In the genomic region with DNA sequence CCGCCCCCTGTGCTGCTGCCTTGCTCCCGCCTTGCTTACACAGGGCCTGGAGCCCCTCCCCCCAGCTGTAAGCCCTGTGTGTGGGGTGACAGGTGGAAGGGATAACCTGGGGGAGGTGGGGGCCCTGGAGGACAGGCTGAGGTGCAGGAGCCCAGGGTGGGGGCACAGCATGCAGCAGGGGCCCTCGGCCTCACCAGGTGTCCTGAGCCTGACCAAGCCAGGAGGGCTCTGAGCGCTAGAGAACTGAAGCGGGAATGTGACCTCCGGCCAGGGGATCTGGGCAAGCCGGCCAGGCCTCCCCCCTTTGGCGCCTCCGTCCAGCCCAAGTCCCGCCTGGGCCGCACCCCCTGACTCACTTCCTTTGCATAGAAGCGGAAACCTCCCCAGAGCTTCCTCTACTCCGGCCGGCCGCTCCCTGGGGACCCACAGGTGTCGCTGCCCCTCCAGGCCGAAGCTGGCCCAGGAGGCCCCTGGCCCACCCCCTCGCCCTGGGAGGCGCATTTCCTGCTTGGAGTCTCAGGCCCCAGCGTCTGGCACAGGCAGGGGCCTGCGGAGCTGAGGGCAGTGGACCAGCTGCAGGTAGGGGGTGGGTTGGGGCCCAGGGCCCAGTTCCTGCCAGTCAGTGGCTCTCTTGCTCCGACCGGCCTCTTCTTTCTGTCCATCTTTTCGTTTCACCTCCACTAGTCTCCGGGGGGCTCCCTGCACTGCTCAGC, we compare ENCODE assay signal across 8 cellular contexts. TPM values are rescaled to one million over a fixed set of nuclear protein-coding genes. Genes with fewer than 3 reads are reported as not detected.
DNase-seq lines count a peak whose midpoint lies in the region; ATAC-seq and TF ChIP-seq lines count a peak whose summit lies in the region.

Gene TOR4A (plus strand): TSS at position 398 of the 713 bp plus-strand sequence. CDS start 964 bp downstream, outside the sequence.

- H3K27ac ChIP-seq in skin epidermis: peak within 1 kb of the TSS; percentile 21 to 88 (median 75)

- H3K36me3 Mint-ChIP-seq in MCF 10A (ENCODE audit: insufficient read depth, unreplicated experiment): peaks cover 7% of the 10 kb centered on the region

- H3K4me1 Mint-ChIP-seq in MCF 10A (ENCODE audit: insufficient read depth, unreplicated experiment): peaks cover 25% of the 10 kb centered on the region

- no peaks in the 10 kb centered on the region for H3K9me3 Mint-ChIP-seq in MCF 10A (ENCODE audit: unreplicated experiment)

- BruUV-seq in MCF 10A (replicated peaks; lab: Mats Ljungman, UMichigan): no TSS peak

- in situ Hi-C loops in GM13976 (cut with MboI; ENCODE audit: low sequenced_read_pairs, unreplicated experiment): loop anchor here (25.0 kb wide), 1 partner anchor 260 kb away; no protein-coding TSS in a partner anchor

- H3K27me3 Mint-ChIP-seq in MCF 10A (ENCODE audit: insufficient read depth, unreplicated experiment): no peaks in the 10 kb centered on the region

- intact Hi-C loops in MCF 10A (cut with micrococcal nuclease): no loop called here

- peak; percentile 26 for TF ChIP-seq CTCF in GM13976 (IDR thresholded peaks at IDR 0.05; ENCODE audit: borderline replicate concordance, control extremely low read depth, extremely low read depth, insufficient read depth, missing control alignments)
- TF ChIP-seq CTCF in MCF 10A (IDR thresholded peaks at IDR 0.05; ENCODE audit: unreplicated experiment): no peak

- CTCF ChIA-PET in MCF 10A (lab: Yijun Ruan, JAX) (interaction anchor here (0.6 to 2.2 kb wide), 8 partner anchors 10 to 236 kb away, joined by 3 to 8 read pairs (median 4); partner anchors contain the start of gene NELFB), HEK293T (lab: Yijun Ruan, JAX) (no interaction called here)

- peak; percentile 63 for ATAC-seq in HG02840 (IDR thresholded peaks at IDR 0.05; ENCODE audit: low FRiP score, unreplicated experiment)

- POLR2A ChIA-PET in MCF 10A (lab: Yijun Ruan, JAX) (interaction anchor here (0.7 to 2.0 kb wide), 12 partner anchors 9 to 275 kb away, joined by 3 to 13 read pairs (median 4); partner anchors contain the start of genes MRPL41, NELFB, NSMF and SSNA1), HEK293T (lab: Yijun Ruan, JAX) (no interaction called here)

- H3K27ac Mint-ChIP-seq in MCF 10A (ENCODE audit: low read depth, unreplicated experiment): peak within 1 kb of the TSS; percentile 89

- peak within 1 kb of the TSS; percentile 27 to 51 (median 41) for H3K4me3 ChIP-seq in skin epidermis

- H3K4me3 Mint-ChIP-seq in MCF 10A (ENCODE audit: unreplicated experiment): peak within 1 kb of the TSS; percentile 72

- DNase-seq in A172 (ENCODE audit: low spot score) (peak; percentile 98), GM13976 (ENCODE audit: low spot score) (peak; percentile 95), OCI-M1 (lab: John Stamatoyannopoulos, UW) (peak; percentile 92), MCF 10A (ENCODE audit: unreplicated experiment) (peak; percentile 93), iPS-NIHi11 (ENCODE audit: low spot score) (peak; percentile 84), HEK293T (ENCODE audit: extremely low spot score) (no peak)

TF ChIP-seq in HEK293T, 16 proteins besides CTCF, POLR2A, EP300 and RAD21:
- TF ChIP-seq SUZ12 (IDR thresholded peaks at IDR 0.05): no peak
- TF ChIP-seq ZNF384 (IDR thresholded peaks at IDR 0.05): no peak

RNA-seq across cellular contexts. Expression of gene TOR4A, which starts in this region (rescaled TPM):
- total RNA-seq in A172 (2014; rRNA removed; shearing (Covaris generic)): 79.6 and 94.5 TPM in 2 replicates
- total RNA-seq in MCF 10A (2022): 20.6 and 21.9 TPM in 2 replicates
